22 cellular contexts compared by ENCODE assay signal in the genomic region with DNA sequence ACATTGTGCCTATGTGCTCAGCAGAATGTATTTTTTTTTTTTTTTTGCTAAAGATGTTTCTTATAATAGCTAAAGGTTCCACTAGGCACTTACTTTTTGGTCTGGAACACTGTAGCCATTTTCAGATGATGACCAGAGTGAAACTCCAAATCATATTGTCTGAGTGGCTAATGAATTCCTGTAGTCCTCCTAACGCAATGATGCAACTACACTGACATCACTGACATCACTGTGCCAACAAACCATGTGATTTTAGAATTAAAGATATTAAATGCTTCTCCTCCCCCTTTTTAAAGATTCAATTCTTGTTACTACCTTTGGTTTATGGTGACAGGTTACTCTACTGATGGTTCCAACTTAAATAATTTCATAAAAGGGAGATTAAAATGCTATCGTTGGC. TPM values are rescaled to one million over a fixed set of nuclear protein-coding genes. Genes with fewer than 3 reads are reported as not detected.
DNase-seq lines count a peak whose midpoint lies in the region; ATAC-seq and TF ChIP-seq lines count a peak whose summit lies in the region.
"Had no signal": no experiment of that assay in that cellular context is flagged by ENCODE, and none has a peak within 500 bp of the region (broad histone marks: within the 10 kb centered on the region; RNA-seq: fewer than 3 reads in every experiment).

No MANE protein-coding gene starts in this region.

- H3K4me3 Mint-ChIP-seq in activated T-cell treated with anti-CD3 and anti-CD28 coated beads, Interleukin-2, amount 50 U/mL, for 72 hours: peak overlapping the region in 1 of 2 donors; percentile 49
- no peak overlapping the region for H3K4me3 Mint-ChIP-seq in activated T-cell treated with anti-CD3 and anti-CD28 coated beads, Interleukin-2, amount 50 U/mL, for 24 hours
- H3K4me3 Mint-ChIP-seq in immature natural killer cell: no peak overlapping the region
- H3K4me3 Mint-ChIP-seq: CD4-positive, CD25-positive, alpha-beta regulatory T cell; IgD-negative memory B cell had no signal

- no peaks in the 10 kb centered on the region for H3K27me3 Mint-ChIP-seq in activated T-cell treated with anti-CD3 and anti-CD28 coated beads, Interleukin-2, amount 50 U/mL, for 72 hours (ENCODE audit: low read depth)
- H3K27me3 Mint-ChIP-seq in activated T-cell treated with anti-CD3 and anti-CD28 coated beads, Interleukin-2, amount 50 U/mL, for 24 hours: no peaks in the 10 kb centered on the region
- peaks cover 0 to under 1% (median 0%) of the 10 kb centered on the region in 3 donors for H3K27me3 Mint-ChIP-seq in immature natural killer cell (ENCODE audit: low read depth in 3 of 3)
- H3K27me3 Mint-ChIP-seq: CD4-positive, CD25-positive, alpha-beta regulatory T cell; IgD-negative memory B cell had no signal

- peaks cover 0 to 3% of the 10 kb centered on the region in 2 donors for H3K36me3 Mint-ChIP-seq in activated T-cell treated with anti-CD3 and anti-CD28 coated beads, Interleukin-2, amount 50 U/mL, for 72 hours (ENCODE audit: insufficient read depth in 2 of 2)
- no peaks in the 10 kb centered on the region for H3K36me3 Mint-ChIP-seq in activated T-cell treated with anti-CD3 and anti-CD28 coated beads, Interleukin-2, amount 50 U/mL, for 24 hours (ENCODE audit: low read depth)
- peaks cover 0 to 19% (median 6%) of the 10 kb centered on the region in 3 donors for H3K36me3 Mint-ChIP-seq in immature natural killer cell
- H3K36me3 Mint-ChIP-seq: CD4-positive, CD25-positive, alpha-beta regulatory T cell had no signal

- H3K4me3 ChIP-seq in fibroblast of the aortic adventitia (ENCODE audit: low read depth, low read length): no peak overlapping the region
- H3K4me3 ChIP-seq in effector memory CD4-positive, alpha-beta T cell (ENCODE audit: insufficient read depth, low read depth, low read length, poor library complexity, severe bottlenecking): no peak overlapping the region
- H3K4me3 ChIP-seq: BLaER1, GM23248 had no signal

- no peaks in the 10 kb centered on the region for H3K27me3 ChIP-seq in effector memory CD4-positive, alpha-beta T cell (replicated peaks; ENCODE audit: control insufficient read depth, insufficient read depth, low read length, poor library complexity, severe bottlenecking)
- H3K27me3 ChIP-seq: BLaER1 had no signal

- no peaks in the 10 kb centered on the region for H3K4me1 ChIP-seq in effector memory CD4-positive, alpha-beta T cell (ENCODE audit: control insufficient read depth, insufficient read depth, low read length, poor library complexity, severe bottlenecking)

- peak overlapping the region; percentile 57 for H3K27ac Mint-ChIP-seq in activated T-cell treated with anti-CD3 and anti-CD28 coated beads, Interleukin-2, amount 50 U/mL, for 72 hours
- no peak overlapping the region for H3K27ac Mint-ChIP-seq in activated T-cell treated with anti-CD3 and anti-CD28 coated beads, Interleukin-2, amount 50 U/mL, for 24 hours
- no peak overlapping the region for H3K27ac Mint-ChIP-seq in immature natural killer cell
- H3K27ac Mint-ChIP-seq: IgD-negative memory B cell had no signal

- H3K27ac ChIP-seq in effector memory CD4-positive, alpha-beta T cell (ENCODE audit: insufficient read depth, low read length, poor library complexity, severe bottlenecking): no peak overlapping the region
- H3K27ac ChIP-seq: BLaER1, GM23248, RWPE1 had no signal

- peaks cover 3 to 4% of the 10 kb centered on the region in 2 donors for H3K9me3 Mint-ChIP-seq in activated T-cell treated with anti-CD3 and anti-CD28 coated beads, Interleukin-2, amount 50 U/mL, for 72 hours
- no peaks in the 10 kb centered on the region for H3K9me3 Mint-ChIP-seq in activated T-cell treated with anti-CD3 and anti-CD28 coated beads, Interleukin-2, amount 50 U/mL, for 24 hours
- no peaks in the 10 kb centered on the region for H3K9me3 Mint-ChIP-seq in immature natural killer cell

- DNase-seq in activated T-cell treated with anti-CD3 and anti-CD28 coated beads, Interleukin-2, amount 50 U/mL, for 72 hours: no peak
- no peak for DNase-seq in activated T-cell treated with anti-CD3 and anti-CD28 coated beads, Interleukin-2, amount 50 U/mL, for 24 hours
- DNase-seq in amniotic epithelial cell (ENCODE audit: low read depth) (peak; percentile 8), fibroblast of the aortic adventitia (ENCODE audit: low read depth) (peak; percentile 16), immature natural killer cell (no peak)
- DNase-seq in effector memory CD4-positive, alpha-beta T cell: no peak
- DNase-seq: CD4-positive, CD25-positive, alpha-beta regulatory T cell; DMS53; GM23248; H7; NCI-H1092 treated with DMSO at 0.1 percent for 48 hours; NCI-H1436; NCI-H187 treated with DMSO at 0.1 percent for 48 hours; NCI-H446 treated with DMSO at 0.1 percent for 48 hours; NCI-H526 treated with DMSO at 0.1 percent for 48 hours; SHP77 had no signal

- TF ChIP-seq CTCF in fibroblast of the aortic adventitia (IDR thresholded peaks at IDR 0.05; ENCODE audit: insufficient read depth, low read length): no peak

- ATAC-seq in activated T-cell treated with anti-CD3 and anti-CD28 coated beads, Interleukin-2, amount 50 U/mL, for 72 hours (replicated peaks in 1 of 2): no peak
- ATAC-seq in HG03139 (IDR thresholded peaks at IDR 0.05; ENCODE audit: unreplicated experiment): no peak
- ATAC-seq: Panc1 had no signal

- no peaks in the 10 kb centered on the region for H3K9me3 ChIP-seq in effector memory CD4-positive, alpha-beta T cell (ENCODE audit: control insufficient read depth, low read length)

- no peaks in the 10 kb centered on the region for H3K4me1 Mint-ChIP-seq in activated T-cell treated with anti-CD3 and anti-CD28 coated beads, Interleukin-2, amount 50 U/mL, for 72 hours (ENCODE audit: low read depth)
- peaks cover 6% of the 10 kb centered on the region for H3K4me1 Mint-ChIP-seq in activated T-cell treated with anti-CD3 and anti-CD28 coated beads, Interleukin-2, amount 50 U/mL, for 24 hours (ENCODE audit: low read depth)
- peaks cover 46 to 48% of the 10 kb centered on the region in 2 donors for H3K4me1 Mint-ChIP-seq in immature natural killer cell
- H3K4me1 Mint-ChIP-seq: IgD-negative memory B cell had no signal

- no peaks in the 10 kb centered on the region for H3K36me3 ChIP-seq in effector memory CD4-positive, alpha-beta T cell (ENCODE audit: control insufficient read depth, insufficient read depth, low read length)

RNA-seq across cellular contexts. Expression of a gene that starts 28.7 kb away (rescaled TPM):
- 1 to 10 TPM; 1.2 to 6.3 TPM for total RNA-seq in activated T-cell treated with anti-CD3 and anti-CD28 coated beads, Interleukin-2, amount 50 U/mL, for 72 hours
- 1.4 and 2.4 TPM in 2 replicates for total RNA-seq in fibroblast of the aortic adventitia (ENCODE audit: low replicate concordance)
- polyA plus RNA-seq in immature natural killer cell: 10 to 100 TPM in 1 of 3 donors, 1 to 10 TPM in 2; 1.5 to 18.4 (median 5.4) TPM
- total RNA-seq: G401, GM23248 had no signal

Comparison
In these comparisons a context has a peak if more than half of its experiments do, and no peak if none do; other contexts are left out.
1. DNase-seq: peak in amniotic epithelial cell (single experiment) and fibroblast of the aortic adventitia (single experiment); none in activated T-cell treated with anti-CD3 and anti-CD28 coated beads, Interleukin-2, amount 50 U/mL, for 72 hours (0 of 2), activated T-cell treated with anti-CD3 and anti-CD28 coated beads, Interleukin-2, amount 50 U/mL, for 24 hours (single experiment), effector memory CD4-positive, alpha-beta T cell (0 of 3) and immature natural killer cell (0 of 3).